Comparison of ENCODE assay signal across 8 cellular contexts in genomic region chr2:217835931-217836881, GRCh38.
DNase-seq lines count a peak whose midpoint lies in the region; ATAC-seq, FAIRE-seq and TF ChIP-seq lines count a peak whose summit lies in the region.

No MANE protein-coding gene starts in this region.

- H3K36me3 Mint-ChIP-seq in Calu3 (ENCODE audit: insufficient read depth, unreplicated experiment), result no peaks in the 10 kb centered on the region

- H3K9me3 Mint-ChIP-seq in Calu3 (ENCODE audit: low read depth, unreplicated experiment), result no peaks in the 10 kb centered on the region

- peak in 1 of 2 donors; percentile 90 for TF ChIP-seq EP300 in tibial nerve (IDR thresholded peaks at IDR 0.05)

- no peak overlapping the region for H3K9ac ChIP-seq in NT2/D1 (ENCODE audit: insufficient read length, low read depth)
- H3K9ac ChIP-seq in duodenal mucosa (ENCODE audit: low read depth in 1 of 2, low read length in 2 of 2), result no peak overlapping the region

- intact Hi-C loops in Calu3 (cut with micrococcal nuclease; ENCODE audit: unreplicated experiment), result no loop called here

- ATAC-seq in lung (ENCODE audit: insufficient read depth, low FRiP score) (peak; percentile 25), GM19328 (IDR thresholded peaks at IDR 0.05; ENCODE audit: unreplicated experiment) (no peak), GM21717 (IDR thresholded peaks at IDR 0.05; ENCODE audit: unreplicated experiment) (no peak)

- peaks cover 5% of the 10 kb centered on the region; the same call in 1 of the 2 replicates for H3K9me3 ChIP-seq in NT2/D1 (ENCODE audit: insufficient read depth, low read length)
- no peaks in the 10 kb centered on the region for H3K9me3 ChIP-seq in duodenal mucosa (ENCODE audit: control insufficient read depth in 1 of 2, low read length in 2 of 2)
- H3K9me3 ChIP-seq in lung (ENCODE audit: control insufficient read depth in 2 of 2, insufficient read depth in 1 of 2, low read length in 1 of 2), result no peaks in the 10 kb centered on the region
- H3K9me3 ChIP-seq in tibial nerve, result no peaks in the 10 kb centered on the region

- peak; percentile 87 for DNase-seq in NT2/D1 (ENCODE audit: low read depth, low spot score)
- no peak for DNase-seq in lung (ENCODE audit: low spot score)
- peak; percentile 57 to 78 for DNase-seq in tibial nerve (ENCODE audit: low spot score in 2 of 2)
- no peak for DNase-seq in Calu3
- no peak for DNase-seq in H54 (ENCODE audit: insufficient read length, low spot score)

- peaks cover 44% of the 10 kb centered on the region for H3K36me3 ChIP-seq in NT2/D1 (ENCODE audit: insufficient read depth, insufficient read length, low read length)
- peaks cover 0 to 4% of the 10 kb centered on the region in 2 donors for H3K36me3 ChIP-seq in duodenal mucosa (ENCODE audit: control insufficient read depth in 1 of 2, insufficient read depth in 2 of 2, low read length in 2 of 2)
- peaks cover 12 to 53% of the 10 kb centered on the region in 2 donors for H3K36me3 ChIP-seq in lung (ENCODE audit: control insufficient read depth in 2 of 2, insufficient read depth in 2 of 2, low read length in 2 of 2)
- peaks cover 4 to 41% (median 9%) of the 10 kb centered on the region in 3 donors for H3K36me3 ChIP-seq in tibial nerve

- H3K4me1 Mint-ChIP-seq in Calu3 (ENCODE audit: low read depth, unreplicated experiment), result no peaks in the 10 kb centered on the region

- peaks cover 19% of the 10 kb centered on the region for H3K4me1 ChIP-seq in NT2/D1 (ENCODE audit: insufficient read depth, insufficient read length)
- H3K4me1 ChIP-seq in duodenal mucosa (ENCODE audit: control insufficient read depth in 1 of 2, insufficient read depth in 2 of 2, low read length in 2 of 2), result no peaks in the 10 kb centered on the region
- H3K4me1 ChIP-seq in lung (ENCODE audit: control insufficient read depth in 2 of 2, insufficient read depth in 2 of 2, low read length in 2 of 2), result peaks cover 33 to 38% of the 10 kb centered on the region in 2 donors
- H3K4me1 ChIP-seq in tibial nerve, result peaks cover 0 to 98% (median 59%) of the 10 kb centered on the region in 4 donors

- H3K27ac ChIP-seq in duodenal mucosa (ENCODE audit: low read depth, low read length) (peak overlapping the region; percentile 54), lung (ENCODE audit: low read depth in 1 of 2, low read length in 1 of 2) (peak overlapping the region; percentile 80 to 86), tibial nerve (peak overlapping the region; percentile 65 to 93 (median 79))

- no peak for FAIRE-seq in H54 (lab: Jason Lieb, UNC)

- H3K27ac Mint-ChIP-seq in Calu3 (ENCODE audit: unreplicated experiment), result no peak overlapping the region

- peaks cover 68% of the 10 kb centered on the region for H3K27me3 Mint-ChIP-seq in Calu3 (ENCODE audit: unreplicated experiment)

- BruUV-seq in Calu3 (replicated peaks; lab: Mats Ljungman, UMichigan), result no TSS peak

- no peaks in the 10 kb centered on the region for H3K27me3 ChIP-seq in NT2/D1 (ENCODE audit: insufficient read depth, insufficient read length)
- H3K27me3 ChIP-seq in duodenal mucosa (ENCODE audit: control insufficient read depth in 1 of 2, insufficient read depth in 2 of 2, low read length in 2 of 2), result no peaks in the 10 kb centered on the region
- H3K27me3 ChIP-seq in lung (ENCODE audit: control insufficient read depth, insufficient read depth), result no peaks in the 10 kb centered on the region
- no peaks in the 10 kb centered on the region for H3K27me3 ChIP-seq in tibial nerve

- H3K4me3 Mint-ChIP-seq in Calu3 (ENCODE audit: low read depth, unreplicated experiment), result no peak overlapping the region

- TF ChIP-seq POLR2A in tibial nerve (IDR thresholded peaks at IDR 0.05), result no peak
- no peak for TF ChIP-seq POLR2A in H54 (IDR thresholded peaks at IDR 0.05; ENCODE audit: low read depth, low read length)

- H3K4me3 ChIP-seq in NT2/D1 (ENCODE audit: insufficient read length, low read depth) (no peak overlapping the region), duodenal mucosa (ENCODE audit: low read depth in 1 of 2, low read length in 2 of 2) (no peak overlapping the region), lung (no peak overlapping the region), tibial nerve (no peak overlapping the region)

- CTCF ChIA-PET in Calu3 (lab: Charles Lee), result no interaction called here

- 85 to 89% methylated on average over 18 of the region's 18 CpGs for WGBS in lung, 2 donors
- WGBS in tibial nerve, 2 donors, result 50 to 52% methylated on average over 17 to 18 of the region's 18 CpGs

- no peak for TF ChIP-seq CTCF in lung (IDR thresholded peaks at IDR 0.05; ENCODE audit: control extremely low read depth, extremely low read depth)
- TF ChIP-seq CTCF in tibial nerve (IDR thresholded peaks at IDR 0.05), result peak in 1 of 5 experiments; percentile 7
- TF ChIP-seq CTCF in Calu3 (IDR thresholded peaks at IDR 0.05; ENCODE audit: unreplicated experiment), result no peak

Comparison
In these comparisons a context has a peak if more than half of its experiments do, and no peak if none do; other contexts are left out.
1. DNase-seq: peak in NT2/D1 (single experiment) and tibial nerve (2 of 2); none in lung (single experiment), Calu3 (single experiment) and H54 (single experiment).
2. Peak in every context shown above with its lines, with median percentiles within 50 percentile points of each other: H3K27ac ChIP-seq.